28 cellular contexts compared by ENCODE assay signal in the genomic region with DNA sequence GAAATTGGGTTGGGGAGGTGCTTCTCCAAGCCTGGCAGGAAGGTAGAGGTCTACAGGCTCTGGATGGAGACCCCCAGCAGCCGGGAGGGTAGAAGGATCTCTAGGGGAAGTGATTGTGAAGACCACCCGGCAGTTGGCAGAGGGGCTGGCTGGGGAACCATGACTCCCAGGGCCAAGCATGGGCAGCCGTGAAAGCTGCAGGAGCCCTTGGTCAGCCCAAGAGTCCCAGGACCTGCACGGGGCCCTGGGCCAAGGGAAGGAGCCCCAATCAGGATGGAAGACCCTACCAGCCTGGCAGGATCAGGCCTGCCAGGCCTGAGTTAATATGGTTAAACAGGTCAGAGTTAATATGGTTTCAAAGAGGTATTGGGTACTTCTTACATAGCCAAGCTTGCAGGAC.
"Had no signal": no experiment of that assay in that cellular context is flagged by ENCODE, and none has a peak within 500 bp of the region (broad histone marks: within the 10 kb centered on the region; RNA-seq: fewer than 3 reads in every experiment).

No MANE protein-coding gene starts in this region.

- H3K4me1 Mint-ChIP-seq: naive thymus-derived CD8-positive, alpha-beta T cell; stimulated activated naive B cell treated with anti-CD40 and anti-IgM and Interleukin-4, amounts not matched to agents 10 μg/mL and 1 μg/mL and 100 μg/mL, for 72 hours had no signal

- H3K4me3 ChIP-seq: heart right ventricle, hepatocyte, left lung, lower lobe of right lung, ovary, right atrium auricular region, right lobe of liver, smooth muscle cell, stomach, testis, tibial nerve, upper lobe of left lung had no signal

- H3K27me3 ChIP-seq: heart right ventricle, hepatocyte, ovary, right atrium auricular region, right lobe of liver, testis, tibial nerve, upper lobe of left lung had no signal

- H3K9me3 Mint-ChIP-seq: nephron, neural crest cell had no signal

- H3K27ac ChIP-seq: heart right ventricle, hepatocyte, left lung, lower lobe of right lung, neutrophil, ovary, right atrium auricular region, right lobe of liver, stomach, testis, tibial nerve, upper lobe of left lung had no signal

- DNase-seq: heart right ventricle; kidney; left colon; left lung; lower lobe of right lung; mammary epithelial cell; mesenchymal stem cell; naive thymus-derived CD8-positive, alpha-beta T cell; occipital lobe; ovary; right lobe of liver; stimulated activated CD4-positive, alpha-beta T cell treated with anti-CD3 and anti-CD28 coated beads, Interleukin-1b, Interleukin-23, amount 100 ng/mL, for 48 hours; stimulated activated CD4-positive, alpha-beta T cell treated with anti-CD3 and anti-CD28 coated beads, Interleukin-2, amount 100 ng/mL, for 48 hours; stimulated activated CD4-positive, alpha-beta T cell treated with anti-CD3 and anti-CD28 coated beads, Interleukin-4, amount 100 ng/mL, for 4 hours; stimulated activated CD8-positive, alpha-beta memory T cell treated with anti-CD3 and anti-CD28 coated beads, Interleukin-4, amount 100 ng/mL, for 48 hours; stimulated activated naive B cell treated with anti-CD40 and anti-IgM and Interleukin-4, amounts not matched to agents 10 μg/mL and 1 μg/mL and 100 μg/mL, for 72 hours; stimulated activated naive CD8-positive, alpha-beta T cell treated with anti-CD3 and anti-CD28 coated beads, Interleukin-15, Interleukin-2, amounts not matched to agents 100 U/mL and 50 U/mL, for 24 hours; stomach; testis had no signal

- H3K27ac Mint-ChIP-seq: naive thymus-derived CD8-positive, alpha-beta T cell; nephron; progenitor cell of endocrine pancreas; stimulated activated naive B cell treated with anti-CD40 and anti-IgM and Interleukin-4, amounts not matched to agents 10 μg/mL and 1 μg/mL and 100 μg/mL, for 72 hours had no signal

- H3K9me3 ChIP-seq: lower lobe of right lung, neutrophil, ovary, right atrium auricular region, right lobe of liver, testis, upper lobe of left lung had no signal

- H3K4me3 Mint-ChIP-seq: naive thymus-derived CD8-positive, alpha-beta T cell; nephron; neural crest cell; stimulated activated naive B cell treated with anti-CD40 and anti-IgM and Interleukin-4, amounts not matched to agents 10 μg/mL and 1 μg/mL and 100 μg/mL, for 72 hours had no signal

- ATAC-seq: heart right ventricle; left colon; left lung; lower lobe of right lung; naive thymus-derived CD8-positive, alpha-beta T cell; right lobe of liver; stimulated activated naive B cell treated with anti-CD40 and anti-IgM and Interleukin-4, amounts not matched to agents 10 μg/mL and 1 μg/mL and 100 μg/mL, for 72 hours; stimulated activated naive CD8-positive, alpha-beta T cell treated with anti-CD3 and anti-CD28 coated beads, Interleukin-15, Interleukin-2, amounts not matched to agents 100 U/mL and 50 U/mL, for 24 hours had no signal

- H3K4me1 ChIP-seq: heart right ventricle, left lung, lower lobe of right lung, right atrium auricular region, right lobe of liver, stomach, testis, tibial nerve, upper lobe of left lung had no signal

- H3K36me3 ChIP-seq: heart right ventricle, left lung, lower lobe of right lung, neutrophil, ovary, right atrium auricular region, right lobe of liver, stomach, tibial nerve, upper lobe of left lung had no signal

- H3K36me3 Mint-ChIP-seq: naive thymus-derived CD8-positive, alpha-beta T cell; stimulated activated naive B cell treated with anti-CD40 and anti-IgM and Interleukin-4, amounts not matched to agents 10 μg/mL and 1 μg/mL and 100 μg/mL, for 72 hours had no signal

- H3K4me2 ChIP-seq: hepatocyte, smooth muscle cell had no signal

- H2AFZ ChIP-seq: hepatocyte had no signal

- H3K27me3 Mint-ChIP-seq: progenitor cell of endocrine pancreas had no signal
